ENCODE assay signal across 17 cellular contexts in genomic region chr16:729768-730665, GRCh38. TPM values are rescaled to one million over a fixed set of nuclear protein-coding genes. Genes with fewer than 3 reads are reported as not detected.
DNase-seq lines count a peak whose midpoint lies in the region; ATAC-seq and TF ChIP-seq lines count a peak whose summit lies in the region.
"Had no signal": no experiment of that assay in that cellular context is flagged by ENCODE, and none has a peak within 500 bp of the region (broad histone marks: within the 10 kb centered on the region; RNA-seq: fewer than 3 reads in every experiment).

No MANE protein-coding gene starts in this region.

- H4K20me1 ChIP-seq in SK-N-SH (ENCODE audit: insufficient read depth), result 0 out of 2 replicates have a peak, but pooled peaks cover 2% of the 10 kb centered on the region
- no peaks in the 10 kb centered on the region for H4K20me1 ChIP-seq in GM23248 (ENCODE audit: insufficient read depth)

- H3K36me3 ChIP-seq in SK-N-SH (replicated peaks in 1 of 2; ENCODE audit: control insufficient read depth in 1 of 2, insufficient read depth in 2 of 2, low read length in 1 of 2), result peaks cover 0 to 18% of the 10 kb centered on the region in 2 experiments
- no peaks in the 10 kb centered on the region for H3K36me3 ChIP-seq in GM23248 (ENCODE audit: low read depth)

- no peaks in the 10 kb centered on the region for H3K9me3 ChIP-seq in SK-N-SH
- no peaks in the 10 kb centered on the region for H3K9me3 ChIP-seq in GM23248 (ENCODE audit: low read depth)

- no peaks in the 10 kb centered on the region for H3K27me3 Mint-ChIP-seq in naive B cell
- H3K27me3 Mint-ChIP-seq: activated naive CD8-positive, alpha-beta T cell; memory B cell had no signal

- POLR2A ChIA-PET in SK-N-SH (lab: Yijun Ruan, JAX) (interaction anchor here (1.0 to 3.0 kb wide), 4 partner anchors 8 to 18 kb away, joined by 3 to 16 read pairs (median 3); no protein-coding TSS in a partner anchor), RWPE1 (lab: Yijun Ruan, JAX; ENCODE audit: low non-redundant PET) (no interaction called here)

- 90% methylated on average over 7 of the region's 37 CpGs for WGBS in SK-N-SH (ENCODE audit: low lambda C conversion rate)
- 81 to 83% methylated on average over 37 of the region's 37 CpGs for WGBS in GM23248 (ENCODE audit: low coverage in 1 of 2, low lambda C conversion rate in 2 of 2, missing lambda C conversion rate in 2 of 2), 2 experiments

- H3K4me2 ChIP-seq in SK-N-SH, result no peak overlapping the region
- H3K4me2 ChIP-seq in GM23248 (ENCODE audit: unreplicated experiment), result no peak overlapping the region

- no peak for TF ChIP-seq EP300 in SK-N-SH (IDR thresholded peaks at IDR 0.05; ENCODE audit: borderline replicate concordance in 1 of 2, low read depth in 1 of 2, low read length in 1 of 2)

- H3K9me3 Mint-ChIP-seq in naive B cell, result no peaks in the 10 kb centered on the region
- H3K9me3 Mint-ChIP-seq: memory B cell had no signal

- H3K9me2 ChIP-seq in SK-N-SH, result no peaks in the 10 kb centered on the region
- no peaks in the 10 kb centered on the region for H3K9me2 ChIP-seq in GM23248 (ENCODE audit: insufficient read depth)

- ATAC-seq in SK-N-SH treated with all-trans-retinoic acid at 6 μM for 48 hours, result no peak
- no peak for ATAC-seq in naive B cell (ENCODE audit: low read depth in 2 of 2)
- ATAC-seq in HG03469 (IDR thresholded peaks at IDR 0.05; ENCODE audit: unreplicated experiment), result no peak
- ATAC-seq: right cardiac atrium, Right ventricle myocardium inferior had no signal

- H3K9ac ChIP-seq in SK-N-SH (no peak overlapping the region), GM23248 (no peak overlapping the region)

- no peaks in the 10 kb centered on the region for H3K36me3 Mint-ChIP-seq in naive B cell
- H3K36me3 Mint-ChIP-seq: activated naive CD8-positive, alpha-beta T cell; memory B cell had no signal

- H3K4me1 ChIP-seq in SK-N-SH (ENCODE audit: control insufficient read depth in 1 of 2, insufficient read depth in 2 of 2, low read depth in 1 of 2, low read length in 1 of 2) (peaks cover 0 to 14% of the 10 kb centered on the region in 2 experiments; a peak in 1 of 4 replicates), GM23248 (ENCODE audit: insufficient read depth) (no peaks in the 10 kb centered on the region)

- H3K27me3 ChIP-seq in SK-N-SH (ENCODE audit: insufficient read depth) (no peaks in the 10 kb centered on the region), GM23248 (replicated peaks; ENCODE audit: insufficient read depth) (no peaks in the 10 kb centered on the region)

- TF ChIP-seq CTCF in SK-N-SH (IDR thresholded peaks at IDR 0.05), result no peak
- TF ChIP-seq CTCF in RWPE1 (conservative IDR thresholded peaks at IDR 0.05; ENCODE audit: low read depth), result no peak

- CTCF ChIA-PET in SK-N-SH (lab: Yijun Ruan, JAX), result interaction anchor here (5.2 to 20.3 kb wide), 2 partner anchors 10 to 17 kb away, joined by 33 to 358 read pairs; partner anchors contain the start of genes ANTKMT, CIAO3, FBXL16 and METRN
- CTCF ChIA-PET in RWPE1 (lab: Yijun Ruan, JAX), result interaction anchor here (0.6 to 1.2 kb wide), 4 partner anchors 14 to 69 kb away, joined by 3 to 4 read pairs (median 4); partner anchors contain the start of gene MSLN

- peaks cover 0 to 5% (median 0%) of the 10 kb centered on the region in 3 donors for H3K4me1 Mint-ChIP-seq in naive B cell
- H3K4me1 Mint-ChIP-seq: memory B cell had no signal

- H3K79me2 ChIP-seq in SK-N-SH (ENCODE audit: insufficient read depth) (no peaks in the 10 kb centered on the region), GM23248 (ENCODE audit: insufficient read depth) (no peaks in the 10 kb centered on the region)

- H3K27ac ChIP-seq in SK-N-SH (ENCODE audit: low read depth in 2 of 2, low read length in 1 of 2), result no peak overlapping the region
- H3K27ac ChIP-seq in RWPE1, result peak overlapping the region; percentile 95
- no peak overlapping the region for H3K27ac ChIP-seq in GM23248

- no peak overlapping the region for H3K4me3 ChIP-seq in SK-N-SH (ENCODE audit: low read depth in 2 of 2, low read length in 1 of 2)
- H3K4me3 ChIP-seq in GM23248, result no peak overlapping the region

- TF ChIP-seq RAD21 in SK-N-SH (IDR thresholded peaks at IDR 0.05; ENCODE audit: low read length), result no peak

- H2AFZ ChIP-seq in SK-N-SH (ENCODE audit: low read depth), result no peak overlapping the region
- no peak overlapping the region for H2AFZ ChIP-seq in GM23248

- DNase-seq in SK-N-SH (no peak), ELF-1 (ENCODE audit: low read depth, low spot score) (peak; percentile 1), RWPE1 (ENCODE audit: low spot score) (no peak), naive B cell (no peak), NCI-H2227 (lab: John Stamatoyannopoulos, UW; ENCODE audit: unreplicated experiment) (no peak), GM23248 (no peak)
- DNase-seq: activated CD4-positive, alpha-beta T cell treated with anti-CD3 and anti-CD28 coated beads, Interleukin-2, amount 50 U/mL, for 4 hours; effector memory CD4-positive, alpha-beta T cell; Kasumi-1; NCI-H1105; NCI-H524 had no signal

- peaks cover 13% of the 10 kb centered on the region for H3F3A ChIP-seq in SK-N-SH (replicated peaks; ENCODE audit: insufficient read depth)
- H3F3A ChIP-seq in GM23248 (ENCODE audit: insufficient read depth), result no peaks in the 10 kb centered on the region

- in situ Hi-C loops in GM23248 (cut with MboI), result no loop called here

- H3K4me3 Mint-ChIP-seq in naive B cell, result peak overlapping the region in 6 of 8 donors; percentile 15 to 60 (median 32)
- H3K4me3 Mint-ChIP-seq: activated naive CD8-positive, alpha-beta T cell; memory B cell had no signal

- peak overlapping the region in 1 of 6 donors; percentile 11 for H3K27ac Mint-ChIP-seq in naive B cell
- H3K27ac Mint-ChIP-seq: activated naive CD8-positive, alpha-beta T cell; memory B cell had no signal

TF ChIP-seq in SK-N-SH treated with all-trans-retinoic acid at 6 μM for 48 hours, 23 proteins besides CTCF, POLR2A, EP300 and RAD21:
- TF ChIP-seq ZNF565 (CRISPR knock-in tag; conservative IDR thresholded peaks at IDR 0.05; ENCODE audit: low read depth) (0 out of 2 replicates have a peak, but pooled peaks have one; percentile 26), ESRRG (CRISPR knock-in tag; IDR thresholded peaks at IDR 0.05) (no peak), ZNF70 (CRISPR knock-in tag; IDR thresholded peaks at IDR 0.05) (no peak)

TF ChIP-seq in SK-N-SH, 30 proteins besides CTCF, POLR2A, EP300 and RAD21 (continues in another document):
- no peak for TF ChIP-seq FOSL2 (IDR thresholded peaks at IDR 0.05; ENCODE audit: borderline replicate concordance, low read depth)
- no peak for TF ChIP-seq NFIC (IDR thresholded peaks at IDR 0.05; ENCODE audit: borderline replicate concordance)
- TF ChIP-seq IRF3 (IDR thresholded peaks at IDR 0.05; ENCODE audit: low read depth, low read length), result no peak
- no peak for TF ChIP-seq MXI1 (IDR thresholded peaks at IDR 0.05; ENCODE audit: low read depth, low read length)
- no peak for TF ChIP-seq SMC3 (IDR thresholded peaks at IDR 0.05; ENCODE audit: low read depth, low read length)
- no peak for TF ChIP-seq ELF1 (IDR thresholded peaks at IDR 0.05)
- TF ChIP-seq TAF1 (IDR thresholded peaks at IDR 0.05; ENCODE audit: borderline replicate concordance, low read depth, low read length), result no peak

RNA-seq across cellular contexts. Expression of gene HAGHL, which starts 3.1 kb away (rescaled TPM):
- polyA plus RNA-seq in SK-N-SH (2012; rRNA removed) (60.6 and 65.5 TPM in 2 replicates), naive B cell (ENCODE audit: low read depth in 6 of 6) (1 to 10 TPM; 1.5 to 8.5 (median 2.9) TPM), GM23248 (2016; fragmentation: Nextera tagmentation; extraction: Ambion mirVana) (10.8 and 64.8 TPM in 2 replicates)
- polyA plus RNA-seq in SK-N-SH (2012; cell fraction: cytosol; rRNA removed), result 15.2 and 18.9 TPM in 2 replicates
- polyA plus RNA-seq in SK-N-SH (2012; cell fraction: nucleus; rRNA removed), result 374 and 593 TPM in 2 replicates
- total RNA-seq in GM23248 (2014; rRNA removed; shearing (Covaris generic)), result 5.8 and 7.8 TPM in 2 replicates

RNA-seq across cellular contexts. Expression of gene CCDC78, which starts 3.8 kb away (rescaled TPM):
- polyA plus RNA-seq in SK-N-SH (2012; rRNA removed) (15.4 and 18.8 TPM in 2 replicates), naive B cell (ENCODE audit: low read depth in 6 of 6) (under 1 TPM in 2 of 6 donors, not detected in 4; 0.41 to 0.95 TPM), GM23248 (2016; fragmentation: Nextera tagmentation; extraction: Ambion mirVana) (0.78 and 1.1 TPM in 2 replicates)
- 1.4 and 2.8 TPM in 2 replicates for polyA plus RNA-seq in SK-N-SH (2012; cell fraction: cytosol; rRNA removed)
- polyA plus RNA-seq in SK-N-SH (2012; cell fraction: nucleus; rRNA removed), result 160 and 164 TPM in 2 replicates
- total RNA-seq in GM23248 (2014; rRNA removed; shearing (Covaris generic)), result 1.0 and 9.5 TPM in 2 replicates

RNA-seq across cellular contexts. Expression of gene ANTKMT, which starts 9.1 kb away (rescaled TPM):
- polyA plus RNA-seq in SK-N-SH (2012; rRNA removed), result 49.5 and 57.4 TPM in 2 replicates
- 22.6 and 32.2 TPM in 2 replicates for polyA plus RNA-seq in SK-N-SH (2012; cell fraction: cytosol; rRNA removed)
- polyA plus RNA-seq in SK-N-SH (2012; cell fraction: nucleus; rRNA removed), result 144 and 312 TPM in 2 replicates
- polyA plus RNA-seq in naive B cell (ENCODE audit: low read depth in 6 of 6), result 10 to 100 TPM; 21.5 to 62.0 (median 38.0) TPM
- 20.4 and 34.8 TPM in 2 replicates for total RNA-seq in GM23248 (2014; rRNA removed; shearing (Covaris generic))
- polyA plus RNA-seq in GM23248 (2016; fragmentation: Nextera tagmentation; extraction: Ambion mirVana), result 33.3 and 33.5 TPM in 2 replicates

RNA-seq across cellular contexts. Expression of gene CIAO3, which starts 10.8 kb away (rescaled TPM):
- polyA plus RNA-seq in SK-N-SH (2012; rRNA removed), result 14.4 TPM in 2 replicates
- 5.1 and 8.7 TPM in 2 replicates for polyA plus RNA-seq in SK-N-SH (2012; cell fraction: cytosol; rRNA removed)
- polyA plus RNA-seq in SK-N-SH (2012; cell fraction: nucleus; rRNA removed), result 53.0 and 67.9 TPM in 2 replicates
- polyA plus RNA-seq in naive B cell (ENCODE audit: low read depth in 6 of 6), result 10 to 100 TPM; 14.1 to 29.6 (median 20.5) TPM
- 24.0 and 37.5 TPM in 2 replicates for total RNA-seq in GM23248 (2014; rRNA removed; shearing (Covaris generic))
- 24.5 and 27.8 TPM in 2 replicates for polyA plus RNA-seq in GM23248 (2016; fragmentation: Nextera tagmentation; extraction: Ambion mirVana)

RNA-seq across cellular contexts. Expression of gene METRN, which starts 15.1 kb away (rescaled TPM):
- polyA plus RNA-seq in SK-N-SH (2012; rRNA removed) (52.4 and 59.7 TPM in 2 replicates), naive B cell (ENCODE audit: low read depth in 6 of 6) (10 to 100 TPM in 1 of 6 donors, 1 to 10 TPM in 4, not detected in 1; 4.0 to 10.2 (median 6.2) TPM), GM23248 (2016; fragmentation: Nextera tagmentation; extraction: Ambion mirVana) (21.6 and 26.0 TPM in 2 replicates)
- polyA plus RNA-seq in SK-N-SH (2012; cell fraction: cytosol; rRNA removed), result 25.1 and 56.0 TPM in 2 replicates
- 47.0 and 55.6 TPM in 2 replicates for polyA plus RNA-seq in SK-N-SH (2012; cell fraction: nucleus; rRNA removed)
- total RNA-seq in GM23248 (2014; rRNA removed; shearing (Covaris generic)), result 90.7 and 98.1 TPM in 2 replicates
